Comparison of ENCODE assay signal across 25 cellular contexts in the genomic region with DNA sequence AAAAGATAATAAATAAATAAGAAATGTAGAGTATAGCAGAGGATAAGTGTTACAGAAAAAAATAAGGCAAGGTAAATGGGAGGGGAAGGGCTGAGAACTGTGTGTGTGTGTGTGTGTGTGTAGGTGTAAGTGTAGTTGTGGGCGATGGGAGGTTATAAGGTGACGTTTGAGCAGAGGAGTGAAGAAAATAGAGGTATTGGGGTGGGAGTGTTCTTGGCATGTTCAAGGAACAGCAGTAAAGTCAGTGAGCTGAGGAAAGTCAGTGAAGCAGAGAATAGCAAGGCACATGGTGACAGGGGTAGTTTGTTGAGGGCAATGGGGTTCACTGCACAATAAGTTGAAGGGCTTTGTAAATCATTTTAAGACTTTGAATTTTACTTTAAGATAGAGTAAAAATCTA.
"Had no signal": no experiment of that assay in that cellular context is flagged by ENCODE, and none has a peak within 500 bp of the region (broad histone marks: within the 10 kb centered on the region; RNA-seq: fewer than 3 reads in every experiment).

No MANE protein-coding gene starts in this region.

- H3K4me3 ChIP-seq: colonic mucosa, esophagus muscularis mucosa, gastroesophageal sphincter, heart right ventricle, left lung, mucosa of descending colon, neural progenitor cell, skin epidermis, spleen, testis, tibial artery had no signal

- ATAC-seq: foreskin keratinocyte; gastroesophageal sphincter; heart right ventricle; left lung; mucosa of descending colon; natural killer cell treated with Interleukin-12 subunit alpha and Interleukin-12 subunit beta and Interleukin-15 and Interleukin-18, amount 100 ng/mL, for 72 hours; right cardiac atrium; stimulated activated memory B cell treated with anti-CD40 and anti-IgM and Interleukin-4, amounts not matched to agents 10 μg/mL and 1 μg/mL and 100 μg/mL, for 72 hours; stimulated activated naive CD8-positive, alpha-beta T cell treated with anti-CD3 and anti-CD28 coated beads, Interleukin-15, Interleukin-2, amounts not matched to agents 100 U/mL and 50 U/mL, for 24 hours had no signal

- DNase-seq: colonic mucosa; effector CD8-positive, alpha-beta T cell; endodermal cell; foreskin keratinocyte; heart right ventricle; hippocampal formation; left lung; mesenchymal stem cell; mucosa of descending colon; naive B cell; right cardiac atrium; spleen; stimulated activated CD4-positive, alpha-beta T cell treated with anti-CD3 and anti-CD28 coated beads, Interleukin-4, amount 100 ng/mL, for 4 hours; stimulated activated naive CD8-positive, alpha-beta T cell treated with anti-CD3 and anti-CD28 coated beads, Interleukin-15, Interleukin-2, amounts not matched to agents 100 U/mL and 50 U/mL, for 24 hours; substantia nigra; testis; tibial artery had no signal

- H3K9me3 ChIP-seq: colonic mucosa, esophagus muscularis mucosa, gastroesophageal sphincter, heart right ventricle, left lung, mucosa of descending colon, testis, tibial artery had no signal

- H3K4me1 ChIP-seq: colonic mucosa, esophagus muscularis mucosa, foreskin keratinocyte, gastroesophageal sphincter, heart right ventricle, left lung, parathyroid adenoma, spleen, testis had no signal

- H3K36me3 ChIP-seq: colonic mucosa, esophagus muscularis mucosa, gastroesophageal sphincter, heart right ventricle, left lung, neural progenitor cell, spleen, tibial artery had no signal

- H3K27ac ChIP-seq: colonic mucosa, epithelial cell of prostate, esophagus muscularis mucosa, foreskin keratinocyte, gastroesophageal sphincter, heart right ventricle, left lung, neural progenitor cell, parathyroid adenoma, skin epidermis, spleen, testis, tibial artery had no signal
